Comparison of ENCODE assay signal across 20 cellular contexts in genomic region chr2:212282596-212283330, GRCh38.
DNase-seq lines count a peak whose midpoint lies in the region; ATAC-seq and TF ChIP-seq lines count a peak whose summit lies in the region.
"Had no signal": no experiment of that assay in that cellular context is flagged by ENCODE, and none has a peak within 500 bp of the region (broad histone marks: within the 10 kb centered on the region; RNA-seq: fewer than 3 reads in every experiment).

No MANE protein-coding gene starts in this region.

- H3K27me3 ChIP-seq in thyroid gland: no peaks in the 10 kb centered on the region
- no peaks in the 10 kb centered on the region for H3K27me3 ChIP-seq in SK-N-SH (ENCODE audit: insufficient read depth)
- H3K27me3 ChIP-seq: body of pancreas, vagina had no signal

- intact Hi-C loops in Right ventricle myocardium superior (cut with DNase I): no loop called here
- intact Hi-C loops in left cardiac atrium (cut with DNase I): no loop called here
- intact Hi-C loops in thyroid gland (cut with DNase I): no loop called here

- H3K4me3 ChIP-seq in thyroid gland (replicated peaks in 1 of 3) (no peak overlapping the region), SK-N-SH (ENCODE audit: low read depth in 2 of 2, low read length in 1 of 2) (no peak overlapping the region)
- H3K4me3 ChIP-seq: body of pancreas, HAP-1, vagina had no signal

- H2AFZ ChIP-seq in SK-N-SH (ENCODE audit: low read depth): no peak overlapping the region

- H3F3A ChIP-seq in SK-N-SH (replicated peaks; ENCODE audit: insufficient read depth): no peaks in the 10 kb centered on the region

- POLR2A ChIA-PET in SK-N-SH (lab: Yijun Ruan, JAX): no interaction called here

- H3K4me2 ChIP-seq in SK-N-SH: no peak overlapping the region

- H3K9me3 ChIP-seq in thyroid gland (no peaks in the 10 kb centered on the region), SK-N-SH (no peaks in the 10 kb centered on the region)
- H3K9me3 ChIP-seq: body of pancreas, HAP-1, vagina had no signal

- TF ChIP-seq RAD21 in SK-N-SH (IDR thresholded peaks at IDR 0.05; ENCODE audit: low read length): no peak

- CTCF ChIA-PET in SK-N-SH (lab: Yijun Ruan, JAX): no interaction called here

- no peaks in the 10 kb centered on the region for H3K79me2 ChIP-seq in SK-N-SH (ENCODE audit: insufficient read depth)

- peak; percentile 51 for ATAC-seq in Right ventricle myocardium superior (ENCODE audit: poor library complexity)
- ATAC-seq in left cardiac atrium: no peak
- ATAC-seq in GM21717 (IDR thresholded peaks at IDR 0.05; ENCODE audit: unreplicated experiment): no peak
- ATAC-seq: body of pancreas, left ventricle myocardium superior had no signal

- no peak for TF ChIP-seq EP300 in SK-N-SH (IDR thresholded peaks at IDR 0.05; ENCODE audit: borderline replicate concordance in 1 of 2, low read depth in 1 of 2, low read length in 1 of 2)

- peaks cover 28% of the 10 kb centered on the region for H3K4me1 Mint-ChIP-seq in brain

- H3K4me1 ChIP-seq in thyroid gland: peaks cover 12 to 14% of the 10 kb centered on the region in 2 donors
- no peaks in the 10 kb centered on the region; a peak in 1 of 4 replicates for H3K4me1 ChIP-seq in SK-N-SH (ENCODE audit: control insufficient read depth in 1 of 2, insufficient read depth in 2 of 2, low read depth in 1 of 2, low read length in 1 of 2)
- H3K4me1 ChIP-seq: vagina had no signal

- H3K27ac Mint-ChIP-seq in brain: peak overlapping the region in 4 of 5 experiments; percentile 1 to 80 (median 52)

- H3K27ac ChIP-seq in thyroid gland (peak overlapping the region; percentile 34 to 49 (median 35)), SK-N-SH (ENCODE audit: low read depth in 2 of 2, low read length in 1 of 2) (no peak overlapping the region)
- H3K27ac ChIP-seq: C4-2B, vagina had no signal

- H3K4me3 Mint-ChIP-seq in brain: peak overlapping the region in 2 of 5 experiments; percentile 12 to 32

- TF ChIP-seq POLR2A in thyroid gland (IDR thresholded peaks at IDR 0.05): no peak

- DNase-seq in Right ventricle myocardium superior (no peak), left cardiac atrium (no peak), NCI-H446 (lab: John Stamatoyannopoulos, UW) (peak; percentile 90 to 92), thyroid gland (peak; percentile 39 to 40), islet precursor cell (no peak), SK-N-SH (no peak)
- DNase-seq: activated CD8-positive, alpha-beta memory T cell treated with anti-CD3 and anti-CD28 coated beads, Interleukin-2, amount 50 U/mL, for 48 hours; body of pancreas; dermis blood vessel endothelial cell; DND-41; erythroblast; left ventricle myocardium superior; OCI-M1; stimulated activated CD4-positive, alpha-beta T cell treated with anti-CD3 and anti-CD28 coated beads, Interleukin-2, amount 100 ng/mL, for 24 hours; T-helper 9 cell had no signal

- H3K9me3 Mint-ChIP-seq in brain: no peaks in the 10 kb centered on the region

- no peaks in the 10 kb centered on the region for H4K20me1 ChIP-seq in SK-N-SH (ENCODE audit: insufficient read depth)

- 29 to 31% methylated on average over 5 of the region's 5 CpGs for WGBS in thyroid gland, 2 donors
- WGBS in SK-N-SH (ENCODE audit: low lambda C conversion rate): 45% methylated on average over 5 of the region's 5 CpGs

- no peaks in the 10 kb centered on the region for H3K36me3 ChIP-seq in thyroid gland
- H3K36me3 ChIP-seq in SK-N-SH (replicated peaks in 1 of 2; ENCODE audit: control insufficient read depth in 1 of 2, insufficient read depth in 2 of 2, low read length in 1 of 2): no peaks in the 10 kb centered on the region
- H3K36me3 ChIP-seq: HAP-1, vagina had no signal

- H3K27me3 Mint-ChIP-seq in brain: peaks cover 63% of the 10 kb centered on the region

- no peaks in the 10 kb centered on the region for H3K36me3 Mint-ChIP-seq in brain

- no peak overlapping the region for H3K9ac ChIP-seq in SK-N-SH

- no peaks in the 10 kb centered on the region for H3K9me2 ChIP-seq in SK-N-SH

- no peak for TF ChIP-seq CTCF in brain (conservative IDR thresholded peaks at IDR 0.05)
- no peak for TF ChIP-seq CTCF in thyroid gland (IDR thresholded peaks at IDR 0.05)
- TF ChIP-seq CTCF in SK-N-SH (IDR thresholded peaks at IDR 0.05): no peak

TF ChIP-seq in SK-N-SH, 30 proteins besides CTCF, POLR2A, EP300 and RAD21:
- TF ChIP-seq NRF1 (IDR thresholded peaks at IDR 0.05; ENCODE audit: low read depth, low read length): no peak
- no peak for TF ChIP-seq EZH2phosphoT487 (IDR thresholded peaks at IDR 0.05; ENCODE audit: borderline replicate concordance, low read depth)
- TF ChIP-seq GABPA (IDR thresholded peaks at IDR 0.05; ENCODE audit: low read depth): no peak
- no peak for TF ChIP-seq MAX (IDR thresholded peaks at IDR 0.05; ENCODE audit: low read depth)
- TF ChIP-seq ELF1 (IDR thresholded peaks at IDR 0.05): no peak
- TF ChIP-seq, protein P1, sequence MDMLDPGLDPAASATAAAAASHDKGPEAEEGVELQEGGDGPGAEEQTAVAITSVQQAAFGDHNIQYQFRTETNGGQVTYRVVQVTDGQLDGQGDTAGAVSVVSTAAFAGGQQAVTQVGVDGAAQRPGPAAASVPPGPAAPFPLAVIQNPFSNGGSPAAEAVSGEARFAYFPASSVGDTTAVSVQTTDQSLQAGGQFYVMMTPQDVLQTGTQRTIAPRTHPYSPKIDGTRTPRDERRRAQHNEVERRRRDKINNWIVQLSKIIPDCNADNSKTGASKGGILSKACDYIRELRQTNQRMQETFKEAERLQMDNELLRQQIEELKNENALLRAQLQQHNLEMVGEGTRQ (IDR thresholded peaks at IDR 0.05; ENCODE audit: borderline replicate concordance, low read depth, low read length): no peak
- no peak for TF ChIP-seq RCOR1 (IDR thresholded peaks at IDR 0.05; ENCODE audit: low read length)
- TF ChIP-seq JUND (IDR thresholded peaks at IDR 0.05): no peak
- no peak for TF ChIP-seq POLR2AphosphoS5 (IDR thresholded peaks at IDR 0.05; ENCODE audit: low read depth, low read length)

Comparison
In these comparisons a context has a peak if more than half of its experiments do, and no peak if none do; other contexts are left out.
1. DNase-seq: peak in NCI-H446 (2 of 2) and thyroid gland (2 of 2); none in Right ventricle myocardium superior (single experiment), left cardiac atrium (single experiment), islet precursor cell (single experiment) and SK-N-SH (single experiment).
2. H3K27ac ChIP-seq: peak in thyroid gland (3 of 3); none in SK-N-SH (0 of 2).